In the genomic region with DNA sequence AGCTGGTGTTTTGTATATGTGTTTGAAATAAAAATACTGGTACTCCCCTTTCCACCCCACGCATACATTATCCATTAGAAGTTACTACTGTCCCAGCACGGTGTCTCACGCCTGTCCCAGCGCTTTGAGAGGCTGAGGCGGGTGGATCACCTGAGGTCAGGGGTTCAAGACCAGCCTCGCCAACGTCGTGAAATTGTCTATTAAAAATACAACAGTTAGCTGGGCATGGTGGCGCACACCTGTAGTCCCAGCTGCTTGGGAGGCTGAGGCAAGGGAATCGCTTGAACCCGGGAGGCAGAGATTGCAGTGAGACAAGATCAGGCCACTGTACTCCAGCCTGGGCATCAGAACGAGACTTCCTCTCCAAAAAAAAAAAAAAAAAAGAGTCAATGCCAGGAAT, we compare ENCODE assay signal across 16 cellular contexts. TPM values are rescaled to one million over a fixed set of nuclear protein-coding genes. Genes with fewer than 3 reads are reported as not detected.
DNase-seq lines count a peak whose midpoint lies in the region; TF ChIP-seq lines count a peak whose summit lies in the region.
"Had no signal": no experiment of that assay in that cellular context is flagged by ENCODE, and none has a peak within 500 bp of the region (broad histone marks: within the 10 kb centered on the region; RNA-seq: fewer than 3 reads in every experiment).

No MANE protein-coding gene starts in this region.

- H3K27me3 Mint-ChIP-seq in activated CD4-positive, alpha-beta memory T cell treated with anti-CD3 and anti-CD28 coated beads for 36 hours = no peaks in the 10 kb centered on the region
- H3K27me3 Mint-ChIP-seq in activated CD4-positive, alpha-beta memory T cell treated with anti-CD3 and anti-CD28 coated beads, Interleukin-2, amount 10 ng/mL, durations not matched to agents 7 days and 5 days = no peaks in the 10 kb centered on the region
- H3K27me3 Mint-ChIP-seq in IgD-negative memory B cell = no peaks in the 10 kb centered on the region
- H3K27me3 Mint-ChIP-seq in brain = peaks cover 18% of the 10 kb centered on the region
- H3K27me3 Mint-ChIP-seq in osteocyte (ENCODE audit: unreplicated experiment) = no peaks in the 10 kb centered on the region

- H3K27ac Mint-ChIP-seq in activated CD4-positive, alpha-beta memory T cell treated with anti-CD3 and anti-CD28 coated beads for 36 hours = peak overlapping the region; percentile 51
- no peak overlapping the region for H3K27ac Mint-ChIP-seq in activated CD4-positive, alpha-beta memory T cell treated with anti-CD3 and anti-CD28 coated beads, Interleukin-2, amount 10 ng/mL, durations not matched to agents 7 days and 5 days
- H3K27ac Mint-ChIP-seq in IgD-negative memory B cell (peak overlapping the region in 2 of 3 donors; percentile 34 to 39), brain (no peak overlapping the region), osteocyte (ENCODE audit: unreplicated experiment) (peak overlapping the region; percentile 23)

- H3K4me3 Mint-ChIP-seq in activated CD4-positive, alpha-beta memory T cell treated with anti-CD3 and anti-CD28 coated beads for 36 hours = peak overlapping the region; percentile 26
- H3K4me3 Mint-ChIP-seq in activated CD4-positive, alpha-beta memory T cell treated with anti-CD3 and anti-CD28 coated beads, Interleukin-2, amount 10 ng/mL, durations not matched to agents 7 days and 5 days = no peak overlapping the region
- H3K4me3 Mint-ChIP-seq in IgD-negative memory B cell = peak overlapping the region in 3 of 4 donors; percentile 19 to 73 (median 34)
- peak overlapping the region in 3 of 5 experiments; percentile 55 to 67 (median 58) for H3K4me3 Mint-ChIP-seq in brain
- H3K4me3 Mint-ChIP-seq in osteocyte (ENCODE audit: unreplicated experiment) = no peak overlapping the region

- peaks cover 64% of the 10 kb centered on the region for H3K79me2 ChIP-seq in Karpas-422 (ENCODE audit: low read length)

- H2AFZ ChIP-seq in Karpas-422 (ENCODE audit: low read length) = no peak overlapping the region

- POLR2A ChIA-PET in activated CD4-positive, alpha-beta memory T cell treated with anti-CD3 and anti-CD28 coated beads for 36 hours (lab: Charles Lee) = no interaction called here
- POLR2A ChIA-PET in activated CD4-positive, alpha-beta memory T cell treated with anti-CD3 and anti-CD28 coated beads, Interleukin-2, amount 10 ng/mL, durations not matched to agents 7 days and 5 days (lab: Charles Lee) = interaction anchor here (0.9 to 1.0 kb wide), 2 partner anchors 572 to 1400 kb away, joined by 3 read pairs; a partner anchor contains a TSS

- no peak overlapping the region for H3K9ac ChIP-seq in Karpas-422 (ENCODE audit: low read length)

- H3K9me3 ChIP-seq in prostate gland (no peaks in the 10 kb centered on the region), Karpas-422 (ENCODE audit: low read length) (no peaks in the 10 kb centered on the region)
- H3K9me3 ChIP-seq: A549 had no signal

- no peak for TF ChIP-seq CTCF in brain (conservative IDR thresholded peaks at IDR 0.05)
- TF ChIP-seq CTCF in osteocyte (IDR thresholded peaks at IDR 0.05) = no peak
- no peak for TF ChIP-seq CTCF in prostate gland (IDR thresholded peaks at IDR 0.05)

- 91% methylated on average over 12 of the region's 12 CpGs for WGBS in prostate gland

- peaks cover 50% of the 10 kb centered on the region for H3K4me1 Mint-ChIP-seq in activated CD4-positive, alpha-beta memory T cell treated with anti-CD3 and anti-CD28 coated beads for 36 hours (ENCODE audit: low read depth)
- H3K4me1 Mint-ChIP-seq in activated CD4-positive, alpha-beta memory T cell treated with anti-CD3 and anti-CD28 coated beads, Interleukin-2, amount 10 ng/mL, durations not matched to agents 7 days and 5 days = peaks cover 44% of the 10 kb centered on the region
- H3K4me1 Mint-ChIP-seq in IgD-negative memory B cell (peaks cover 31 to 47% (median 37%) of the 10 kb centered on the region in 3 donors), brain (peaks cover 65% of the 10 kb centered on the region), osteocyte (ENCODE audit: unreplicated experiment) (peaks cover 47% of the 10 kb centered on the region)

- DNase-seq in activated CD4-positive, alpha-beta memory T cell treated with anti-CD3 and anti-CD28 coated beads for 36 hours = no peak
- no peak for DNase-seq in activated CD4-positive, alpha-beta memory T cell treated with anti-CD3 and anti-CD28 coated beads, Interleukin-2, amount 10 ng/mL, durations not matched to agents 7 days and 5 days
- DNase-seq in osteocyte (ENCODE audit: extremely low spot score, unreplicated experiment) = no peak
- no peak for DNase-seq in prostate gland (ENCODE audit: low spot score)
- no peak for DNase-seq in NOMO-1 (lab: John Stamatoyannopoulos, UW; ENCODE audit: unreplicated experiment in 2 of 2)
- no peak for DNase-seq in Karpas-422
- DNase-seq: amniotic stem cell; cortex of kidney; GF-D8; hippocampal formation; NCI-H1930; NCI-H82; stimulated activated CD4-positive, alpha-beta T cell treated with anti-CD3 and anti-CD28 coated beads, Interleukin-4, amount 100 ng/mL, for 24 hours had no signal

- no peaks in the 10 kb centered on the region for H3K36me3 Mint-ChIP-seq in activated CD4-positive, alpha-beta memory T cell treated with anti-CD3 and anti-CD28 coated beads for 36 hours
- no peaks in the 10 kb centered on the region for H3K36me3 Mint-ChIP-seq in activated CD4-positive, alpha-beta memory T cell treated with anti-CD3 and anti-CD28 coated beads, Interleukin-2, amount 10 ng/mL, durations not matched to agents 7 days and 5 days (ENCODE audit: low read depth)
- H3K36me3 Mint-ChIP-seq in IgD-negative memory B cell (peaks cover 2% of the 10 kb centered on the region), brain (peaks cover 5% of the 10 kb centered on the region), osteocyte (ENCODE audit: unreplicated experiment) (peaks cover 2% of the 10 kb centered on the region)

- no peaks in the 10 kb centered on the region for H3K9me2 ChIP-seq in Karpas-422 (replicated peaks; ENCODE audit: insufficient read depth, low read length)

- H3K36me3 ChIP-seq in prostate gland (no peaks in the 10 kb centered on the region), Karpas-422 (ENCODE audit: insufficient read depth, low read length) (no peaks in the 10 kb centered on the region)

- no peaks in the 10 kb centered on the region for H4K20me1 ChIP-seq in Karpas-422 (ENCODE audit: insufficient read depth, low read depth, low read length)

- intact Hi-C loops in activated CD4-positive, alpha-beta memory T cell treated with anti-CD3 and anti-CD28 coated beads for 36 hours (cut with micrococcal nuclease) = no loop called here
- intact Hi-C loops in prostate gland (cut with DNase I) = no loop called here

- H3K27me3 ChIP-seq in prostate gland (replicated peaks; ENCODE audit: insufficient read depth) (no peaks in the 10 kb centered on the region), Karpas-422 (ENCODE audit: low read length) (no peaks in the 10 kb centered on the region)

- CTCF ChIA-PET in activated CD4-positive, alpha-beta memory T cell treated with anti-CD3 and anti-CD28 coated beads for 36 hours (lab: Charles Lee) = interaction anchor here (1.4 kb wide), 1 partner anchor 392 kb away, joined by 4 read pairs; a partner anchor contains a TSS
- CTCF ChIA-PET in activated CD4-positive, alpha-beta memory T cell treated with anti-CD3 and anti-CD28 coated beads, Interleukin-2, amount 10 ng/mL, durations not matched to agents 7 days and 5 days (lab: Charles Lee) = interaction anchor here (0.5 to 1.2 kb wide), 4 partner anchors 21 to 289 kb away, joined by 3 to 4 read pairs (median 3); no protein-coding TSS in a partner anchor

- H3K4me1 ChIP-seq in prostate gland (replicated peaks) = peaks cover 3% of the 10 kb centered on the region
- peaks cover 49% of the 10 kb centered on the region for H3K4me1 ChIP-seq in Karpas-422 (ENCODE audit: low read length)

- no peak overlapping the region for H3K4me3 ChIP-seq in prostate gland
- no peak overlapping the region for H3K4me3 ChIP-seq in Karpas-422 (ENCODE audit: low read length)
- H3K4me3 ChIP-seq: A549 had no signal

- H3K4me2 ChIP-seq in Karpas-422 (ENCODE audit: low read depth, low read length, poor library complexity, severe bottlenecking) = no peak overlapping the region

- H3K27ac ChIP-seq in prostate gland (peak overlapping the region in 1 of 2 donors; percentile 5), Karpas-422 (ENCODE audit: low read length) (no peak overlapping the region)
- H3K27ac ChIP-seq: A549 had no signal

- no peaks in the 10 kb centered on the region for H3K9me3 Mint-ChIP-seq in activated CD4-positive, alpha-beta memory T cell treated with anti-CD3 and anti-CD28 coated beads for 36 hours
- H3K9me3 Mint-ChIP-seq in activated CD4-positive, alpha-beta memory T cell treated with anti-CD3 and anti-CD28 coated beads, Interleukin-2, amount 10 ng/mL, durations not matched to agents 7 days and 5 days = no peaks in the 10 kb centered on the region
- H3K9me3 Mint-ChIP-seq in IgD-negative memory B cell (no peaks in the 10 kb centered on the region), brain (no peaks in the 10 kb centered on the region), osteocyte (ENCODE audit: unreplicated experiment) (no peaks in the 10 kb centered on the region)

- TF ChIP-seq POLR2A in prostate gland (IDR thresholded peaks at IDR 0.05) = no peak

RNA-seq across cellular contexts. Expression of a gene that starts 2.7 kb away (rescaled TPM):
- total RNA-seq in activated CD4-positive, alpha-beta memory T cell treated with anti-CD3 and anti-CD28 coated beads for 36 hours = 10 to 100 TPM; 24.3 to 26.7 TPM
- 10 to 100 TPM; 44.0 to 45.5 TPM for total RNA-seq in activated CD4-positive, alpha-beta memory T cell treated with anti-CD3 and anti-CD28 coated beads, Interleukin-2, amount 10 ng/mL, durations not matched to agents 7 days and 5 days
- 46.4 TPM for polyA plus RNA-seq in IgD-negative memory B cell
- polyA plus RNA-seq in brain (ENCODE audit: insufficient read depth, low read depth, low replicate concordance) = 44.3 TPM
- 84.6 and 108 TPM in 2 replicates for total RNA-seq in osteocyte
- total RNA-seq in prostate gland = 100 to 1,000 TPM in 1 of 2 donors, 10 to 100 TPM in 1; 91.3 to 109 TPM
- total RNA-seq in Karpas-422 (2014; rRNA removed; shearing (Covaris generic); ENCODE audit: low replicate concordance) = 25.4 and 55.6 TPM in 2 replicates

Comparison
In these comparisons a context has a peak if more than half of its experiments do, and no peak if none do; other contexts are left out.
1. H3K27ac Mint-ChIP-seq: peak in activated CD4-positive, alpha-beta memory T cell treated with anti-CD3 and anti-CD28 coated beads for 36 hours (single experiment), IgD-negative memory B cell (2 of 3) and osteocyte (single experiment); none in activated CD4-positive, alpha-beta memory T cell treated with anti-CD3 and anti-CD28 coated beads, Interleukin-2, amount 10 ng/mL, durations not matched to agents 7 days and 5 days (single experiment) and brain (0 of 5).
2. H3K4me3 Mint-ChIP-seq: peak in activated CD4-positive, alpha-beta memory T cell treated with anti-CD3 and anti-CD28 coated beads for 36 hours (single experiment), IgD-negative memory B cell (3 of 4) and brain (3 of 5); none in activated CD4-positive, alpha-beta memory T cell treated with anti-CD3 and anti-CD28 coated beads, Interleukin-2, amount 10 ng/mL, durations not matched to agents 7 days and 5 days (single experiment) and osteocyte (single experiment).